8 cellular contexts compared by ENCODE assay signal in the genomic region with DNA sequence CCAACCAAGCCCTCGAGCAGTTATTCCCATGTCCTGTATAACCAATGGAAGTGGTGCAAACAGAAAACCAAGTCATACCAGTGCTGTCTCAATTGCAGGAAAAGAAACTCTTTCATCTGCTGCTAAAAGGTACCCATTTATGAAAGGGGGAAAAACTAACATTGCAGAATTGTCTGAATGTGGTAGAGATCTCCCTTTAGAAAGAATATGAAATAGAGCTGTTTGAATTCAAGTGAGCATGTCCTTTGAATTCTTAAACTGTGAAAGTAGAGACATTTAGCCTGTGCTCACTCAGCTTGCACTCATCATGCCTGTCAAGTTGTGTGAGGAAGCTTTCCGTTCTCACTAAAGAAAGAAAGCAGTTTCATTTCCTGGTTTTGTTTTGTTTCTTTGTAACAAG.
DNase-seq lines count a peak whose midpoint lies in the region; ATAC-seq and TF ChIP-seq lines count a peak whose summit lies in the region.
"Had no signal": no experiment of that assay in that cellular context is flagged by ENCODE, and none has a peak within 500 bp of the region (broad histone marks: within the 10 kb centered on the region; RNA-seq: fewer than 3 reads in every experiment).

No MANE protein-coding gene starts in this region.

- peak overlapping the region in 2 of 4 donors; percentile 18 to 70 for H3K4me3 Mint-ChIP-seq in IgD-negative memory B cell
- H3K4me3 Mint-ChIP-seq in memory B cell = peak overlapping the region; percentile 5
- H3K4me3 Mint-ChIP-seq in progenitor cell of endocrine pancreas (ENCODE audit: low read depth) = no peak overlapping the region

- ATAC-seq in GM18861 (IDR thresholded peaks at IDR 0.05; ENCODE audit: unreplicated experiment) (peak; percentile 80), GM21576 (IDR thresholded peaks at IDR 0.05; ENCODE audit: unreplicated experiment) (peak; percentile 84), memory B cell (ENCODE audit: low read depth) (peak; percentile 90)

- H3K27me3 Mint-ChIP-seq in IgD-negative memory B cell = no peaks in the 10 kb centered on the region
- H3K27me3 Mint-ChIP-seq in memory B cell = no peaks in the 10 kb centered on the region
- H3K27me3 Mint-ChIP-seq in progenitor cell of endocrine pancreas = no peaks in the 10 kb centered on the region

- DNase-seq in memory B cell (ENCODE audit: low spot score in 2 of 2) (no peak), superior temporal gyrus (ENCODE audit: extremely low spot score) (no peak), progenitor cell of endocrine pancreas (ENCODE audit: low spot score, unreplicated experiment) (no peak), NCI-H2196 treated with DMSO at 0.1 percent for 48 hours (lab: John Stamatoyannopoulos, UW; ENCODE audit: unreplicated experiment) (no peak)
- DNase-seq: pancreas had no signal

- TF ChIP-seq CTCF in progenitor cell of endocrine pancreas (IDR thresholded peaks at IDR 0.05; ENCODE audit: unreplicated experiment) = no peak

- H3K9me3 Mint-ChIP-seq in IgD-negative memory B cell = no peaks in the 10 kb centered on the region
- H3K9me3 Mint-ChIP-seq in memory B cell = peaks cover 1% of the 10 kb centered on the region
- H3K9me3 Mint-ChIP-seq in progenitor cell of endocrine pancreas (ENCODE audit: low read depth) = no peaks in the 10 kb centered on the region

- H3K27ac Mint-ChIP-seq in IgD-negative memory B cell (peak overlapping the region in 2 of 3 donors; percentile 40 to 59), memory B cell (peak overlapping the region; percentile 35), progenitor cell of endocrine pancreas (no peak overlapping the region)

- H3K4me1 Mint-ChIP-seq in IgD-negative memory B cell = peaks cover 35 to 38% (median 37%) of the 10 kb centered on the region in 3 donors
- H3K4me1 Mint-ChIP-seq in memory B cell = peaks cover 36% of the 10 kb centered on the region
- H3K4me1 Mint-ChIP-seq in progenitor cell of endocrine pancreas (ENCODE audit: low read depth) = no peaks in the 10 kb centered on the region

- peaks cover 9% of the 10 kb centered on the region for H3K36me3 Mint-ChIP-seq in IgD-negative memory B cell
- peaks cover 27% of the 10 kb centered on the region for H3K36me3 Mint-ChIP-seq in memory B cell
- H3K36me3 Mint-ChIP-seq in progenitor cell of endocrine pancreas (ENCODE audit: insufficient read depth) = peaks cover 11% of the 10 kb centered on the region
